ENCODE assay signal across 1 cellular context in genomic region chr7:997404-998395, GRCh38.
TF ChIP-seq lines count a peak whose summit lies in the region.

No MANE protein-coding gene starts in this region.

TF ChIP-seq in GM23338, 12 proteins besides CTCF, POLR2A, EP300 and RAD21:
- TF ChIP-seq ZNF462 (CRISPR knock-in tag; IDR thresholded peaks at IDR 0.05) (no peak), NANOG (IDR thresholded peaks at IDR 0.05; ENCODE audit: borderline replicate concordance) (no peak), EZH2phosphoT487 (IDR thresholded peaks at IDR 0.05; ENCODE audit: unreplicated experiment) (no peak), JUNB (IDR thresholded peaks at IDR 0.05; ENCODE audit: unreplicated experiment) (no peak), EZH2 (IDR thresholded peaks at IDR 0.05; ENCODE audit: low read depth, unreplicated experiment) (no peak), ZNF114 (CRISPR knock-in tag; IDR thresholded peaks at IDR 0.05) (no peak)
- TF ChIP-seq, protein P1, sequence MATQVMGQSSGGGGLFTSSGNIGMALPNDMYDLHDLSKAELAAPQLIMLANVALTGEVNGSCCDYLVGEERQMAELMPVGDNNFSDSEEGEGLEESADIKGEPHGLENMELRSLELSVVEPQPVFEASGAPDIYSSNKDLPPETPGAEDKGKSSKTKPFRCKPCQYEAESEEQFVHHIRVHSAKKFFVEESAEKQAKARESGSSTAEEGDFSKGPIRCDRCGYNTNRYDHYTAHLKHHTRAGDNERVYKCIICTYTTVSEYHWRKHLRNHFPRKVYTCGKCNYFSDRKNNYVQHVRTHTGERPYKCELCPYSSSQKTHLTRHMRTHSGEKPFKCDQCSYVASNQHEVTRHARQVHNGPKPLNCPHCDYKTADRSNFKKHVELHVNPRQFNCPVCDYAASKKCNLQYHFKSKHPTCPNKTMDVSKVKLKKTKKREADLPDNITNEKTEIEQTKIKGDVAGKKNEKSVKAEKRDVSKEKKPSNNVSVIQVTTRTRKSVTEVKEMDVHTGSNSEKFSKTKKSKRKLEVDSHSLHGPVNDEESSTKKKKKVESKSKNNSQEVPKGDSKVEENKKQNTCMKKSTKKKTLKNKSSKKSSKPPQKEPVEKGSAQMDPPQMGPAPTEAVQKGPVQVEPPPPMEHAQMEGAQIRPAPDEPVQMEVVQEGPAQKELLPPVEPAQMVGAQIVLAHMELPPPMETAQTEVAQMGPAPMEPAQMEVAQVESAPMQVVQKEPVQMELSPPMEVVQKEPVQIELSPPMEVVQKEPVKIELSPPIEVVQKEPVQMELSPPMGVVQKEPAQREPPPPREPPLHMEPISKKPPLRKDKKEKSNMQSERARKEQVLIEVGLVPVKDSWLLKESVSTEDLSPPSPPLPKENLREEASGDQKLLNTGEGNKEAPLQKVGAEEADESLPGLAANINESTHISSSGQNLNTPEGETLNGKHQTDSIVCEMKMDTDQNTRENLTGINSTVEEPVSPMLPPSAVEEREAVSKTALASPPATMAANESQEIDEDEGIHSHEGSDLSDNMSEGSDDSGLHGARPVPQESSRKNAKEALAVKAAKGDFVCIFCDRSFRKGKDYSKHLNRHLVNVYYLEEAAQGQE (IDR thresholded peaks at IDR 0.05; ENCODE audit: unreplicated experiment), result no peak
